In the genomic region with DNA sequence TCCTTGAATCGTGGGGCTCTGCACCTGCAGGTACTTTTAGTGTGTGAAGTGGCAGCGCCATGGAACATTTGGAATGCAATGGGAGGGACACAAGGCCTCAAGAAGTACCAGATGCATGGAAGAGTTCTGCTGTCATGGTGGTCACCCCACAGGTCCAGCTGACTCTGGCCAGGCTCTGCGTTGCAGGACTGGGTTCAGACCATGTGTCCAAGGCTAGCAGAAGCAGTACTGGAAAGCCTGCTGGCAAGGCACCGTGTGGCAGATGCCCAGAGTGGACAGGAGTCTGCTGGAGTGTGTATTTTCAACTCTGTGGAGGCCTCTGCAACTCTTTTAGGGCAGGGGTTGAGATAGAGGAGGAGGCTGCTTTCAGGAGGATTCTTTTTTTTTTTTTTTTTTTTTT, we compare ENCODE assay signal across 18 cellular contexts. TPM values are rescaled to one million over a fixed set of nuclear protein-coding genes. Genes with fewer than 3 reads are reported as not detected.
DNase-seq lines count a peak whose midpoint lies in the region; ATAC-seq, FAIRE-seq and TF ChIP-seq lines count a peak whose summit lies in the region.
"Had no signal": no experiment of that assay in that cellular context is flagged by ENCODE, and none has a peak within 500 bp of the region (broad histone marks: within the 10 kb centered on the region; RNA-seq: fewer than 3 reads in every experiment).

No MANE protein-coding gene starts in this region.

- in situ Hi-C loops in HepG2 (cut with HindIII; ENCODE audit: extremely low pct_ligation_motif_present, low pct_unique_long_range_greater_than_20kb), result no loop called here

- H3K9me3 Mint-ChIP-seq in brain, result peaks cover 0 to 4% (median 0%) of the 10 kb centered on the region in 5 experiments
- H3K9me3 Mint-ChIP-seq: CD14-positive monocyte had no signal

- no peak for ATAC-seq in HepG2
- no peak for ATAC-seq in left ventricle myocardium superior
- ATAC-seq: GM12878 had no signal

- H3K4me2 ChIP-seq in HepG2 (ENCODE audit: low read depth, low read length), result peak overlapping the region; percentile 93

- FAIRE-seq in HepG2 (lab: Jason Lieb, UNC) (no peak), frontal cortex (lab: Jason Lieb, UNC) (no peak)
- FAIRE-seq: A204.1, GM12878 had no signal

- no peak overlapping the region for H3K9ac ChIP-seq in HepG2 (ENCODE audit: insufficient read depth, low read depth, low read length)

- CTCF ChIA-PET in HepG2 (lab: Yijun Ruan, JAX; ENCODE audit: low intra/inter-chr PET ratio, low total read pairs), result no interaction called here

- H3K4me3 ChIP-seq in HepG2 (replicated peaks in 1 of 3; ENCODE audit: insufficient read depth in 1 of 3, low read depth in 2 of 3, low read length in 3 of 3), result peak overlapping the region in 1 of 3 experiments; percentile 32; a peak in 2 of 6 replicates
- H3K4me3 ChIP-seq: GM12878, HAP-1 had no signal

- 0 out of 4 replicates have a peak, but pooled peaks of 1 of the 2 experiments have one; percentile 19 for TF ChIP-seq POLR2A in HepG2 (IDR thresholded peaks at IDR 0.05; ENCODE audit: insufficient read depth in 1 of 2, low read depth in 2 of 2, low read length in 2 of 2)

- no peaks in the 10 kb centered on the region for H3K9me3 ChIP-seq in HepG2 (ENCODE audit: low read length)
- H3K9me3 ChIP-seq: BE2C, HAP-1 had no signal

- intact Hi-C loops in HepG2 (cut with micrococcal nuclease; ENCODE audit: unreplicated experiment), result no loop called here
- intact Hi-C loops in left ventricle myocardium superior (cut with micrococcal nuclease), result no loop called here

- H3K27me3 ChIP-seq in HepG2 (ENCODE audit: control insufficient read depth in 1 of 2, insufficient read depth in 2 of 2, low read length in 2 of 2), result no peaks in the 10 kb centered on the region
- H3K27me3 ChIP-seq: BE2C had no signal

- no peak overlapping the region for H3K4me3 Mint-ChIP-seq in brain
- H3K4me3 Mint-ChIP-seq: CD14-positive monocyte; CD4-positive, alpha-beta memory T cell had no signal

- H3K36me3 ChIP-seq in HepG2 (replicated peaks in 1 of 2; ENCODE audit: control insufficient read depth in 1 of 2, insufficient read depth in 2 of 2, low read length in 2 of 2), result peaks cover 5 to 29% of the 10 kb centered on the region in 2 experiments
- H3K36me3 ChIP-seq: BE2C, HAP-1 had no signal

- peaks cover 69% of the 10 kb centered on the region for H3K4me1 ChIP-seq in HepG2 (ENCODE audit: insufficient read depth, low read length)

- peaks cover 4% of the 10 kb centered on the region; the same call in 1 of the 2 replicates for H4K20me1 ChIP-seq in HepG2 (ENCODE audit: insufficient read depth, low read length)

- H3K27ac ChIP-seq in HepG2 (ENCODE audit: extremely low read length, insufficient read depth, low read length), result no peak overlapping the region

- TF ChIP-seq RAD21 in HepG2 (CRISPR knock-in tag; IDR thresholded peaks at IDR 0.05), result no peak

- no peak for TF ChIP-seq CTCF in brain (conservative IDR thresholded peaks at IDR 0.05)
- no peak for TF ChIP-seq CTCF in HepG2 (CRISPR knock-in tag; IDR thresholded peaks at IDR 0.05)

- peaks cover 42% of the 10 kb centered on the region for H3K79me2 ChIP-seq in HepG2 (ENCODE audit: insufficient read depth, low read length)

- BruUV-seq in HepG2 (replicated peaks; lab: Mats Ljungman, UMichigan), result no TSS peak

- H2AFZ ChIP-seq in HepG2 (ENCODE audit: low read length), result no peak overlapping the region

- peak overlapping the region in 3 of 5 experiments; percentile 90 to 98 (median 97) for H3K27ac Mint-ChIP-seq in brain
- H3K27ac Mint-ChIP-seq: CD4-positive, alpha-beta memory T cell had no signal

- no peaks in the 10 kb centered on the region for H3K36me3 Mint-ChIP-seq in brain
- H3K36me3 Mint-ChIP-seq: CD4-positive, alpha-beta memory T cell had no signal

- peaks cover 9% of the 10 kb centered on the region for H3K27me3 Mint-ChIP-seq in brain

- POLR2A ChIA-PET in HepG2 (lab: Yijun Ruan, JAX), result interaction anchor here (1.1 to 2.5 kb wide), 2 partner anchors 93 to 131 kb away, joined by 3 to 12 read pairs; a partner anchor contains a TSS

- WGBS in HepG2 (ENCODE audit: low lambda C conversion rate), result 96% methylated on average over 4 of the region's 4 CpGs

- no peak for TF ChIP-seq EP300 in HepG2 (IDR thresholded peaks at IDR 0.05; ENCODE audit: low read depth in 2 of 2, low read length in 2 of 2)
- TF ChIP-seq EP300 in HepG2 (CRISPR knock-in tag; IDR thresholded peaks at IDR 0.05; ENCODE audit: borderline replicate concordance), result no peak

- peaks cover 46% of the 10 kb centered on the region for H3K4me1 Mint-ChIP-seq in brain
- H3K4me1 Mint-ChIP-seq: CD4-positive, alpha-beta memory T cell had no signal

- DNase-seq in HepG2 (ENCODE audit: low spot score), result no peak
- peak; percentile 59 for DNase-seq in myocyte (ENCODE audit: low read depth)
- no peak for DNase-seq in frontal cortex (ENCODE audit: low spot score in 2 of 2)
- DNase-seq in left ventricle myocardium superior, result no peak
- no peak for DNase-seq in NCI-H1417 treated with DMSO at 0.1 percent for 48 hours (lab: John Stamatoyannopoulos, UW)
- DNase-seq: ACHN; BE2C; CD4-positive, alpha-beta memory T cell; DMS79 treated with DMSO at 0.1 percent for 48 hours; GF-D8; GOT3 had no signal

TF ChIP-seq in HepG2, 621 proteins besides CTCF, POLR2A, EP300 and RAD21 (continues in another document):
- TF ChIP-seq ZNF296 (CRISPR knock-in tag; conservative IDR thresholded peaks at IDR 0.05), result no peak

RNA-seq across cellular contexts. Expression of a gene that starts 2.1 kb away (rescaled TPM):
- polyA plus RNA-seq in brain (ENCODE audit: insufficient read depth, low read depth, low replicate concordance) (12.4 TPM), HepG2 (2011; rRNA removed) (154 and 170 TPM in 2 replicates)
- total RNA-seq in HepG2 (2016; rRNA removed; fragmentation: Illumina TruSeq; extraction: Trizol) (87.3 and 118 TPM in 2 replicates), myocyte (6.4 and 17.5 TPM in 2 replicates), frontal cortex (4.9 TPM), left ventricle myocardium superior (0.59 TPM)
- total RNA-seq in HepG2 (2016; cell fraction: cytosol; rRNA removed; fragmentation: Illumina TruSeq; extraction: Trizol; ENCODE audit: low read depth), result 26.7 and 31.6 TPM in 2 replicates
- total RNA-seq in HepG2 (2016; cell fraction: insoluble cytoplasmic fraction; rRNA removed; fragmentation: Illumina TruSeq; extraction: Trizol), result 88.1 and 122 TPM in 2 replicates
- total RNA-seq in HepG2 (2016; cell fraction: membrane; rRNA removed; fragmentation: Illumina TruSeq; extraction: Trizol), result 58.6 and 66.6 TPM in 2 replicates
- total RNA-seq in HepG2 (2016; cell fraction: nucleus; rRNA removed; fragmentation: Illumina TruSeq; extraction: Trizol), result 44.6 and 56.3 TPM in 2 replicates
- 162 and 171 TPM in 2 replicates for polyA plus RNA-seq in HepG2 (2011; cell fraction: cytosol; rRNA removed)
- polyA plus RNA-seq in HepG2 (2011; cell fraction: nucleus; rRNA removed), result 53.1 and 70.6 TPM in 2 replicates
- 126 and 138 TPM in 2 replicates for polyA plus RNA-seq in HepG2 (2012)
- polyA plus RNA-seq in HepG2 (2016; cell fraction: cytosol; fragmentation: Illumina TruSeq; extraction: Trizol; ENCODE audit: low read depth), result 27.0 and 31.1 TPM in 2 replicates
- polyA plus RNA-seq in HepG2 (2016; cell fraction: insoluble cytoplasmic fraction; fragmentation: Illumina TruSeq; extraction: Trizol; ENCODE audit: low read depth), result 141 and 149 TPM in 2 replicates
- polyA plus RNA-seq in HepG2 (2016; cell fraction: membrane; fragmentation: Illumina TruSeq; extraction: Trizol; ENCODE audit: low read depth), result 56.2 and 67.0 TPM in 2 replicates
- polyA plus RNA-seq in HepG2 (2016; cell fraction: nucleus; fragmentation: Illumina TruSeq; extraction: Trizol; ENCODE audit: insufficient read depth, low read depth), result 75.2 and 77.3 TPM in 2 replicates
- polyA minus RNA-seq in HepG2 (2011; rRNA and poly(A)+ RNA removed; ENCODE audit: low replicate concordance), result 19.4 and 304 TPM in 2 replicates
- polyA minus RNA-seq in HepG2 (2011; cell fraction: cytosol; rRNA and poly(A)+ RNA removed), result 55.4 and 68.2 TPM in 2 replicates
- polyA minus RNA-seq in HepG2 (2011; cell fraction: nucleus; rRNA and poly(A)+ RNA removed), result 58.6 and 76.2 TPM in 2 replicates
- polyA plus RNA-seq in myocyte (2012), result 26.1 TPM

RNA-seq across cellular contexts. Expression of a gene that starts 39.2 kb away (rescaled TPM):
- 64.1 TPM for polyA plus RNA-seq in brain (ENCODE audit: insufficient read depth, low read depth, low replicate concordance)
- total RNA-seq in HepG2 (2016; rRNA removed; fragmentation: Illumina TruSeq; extraction: Trizol), result not detected in 2 replicates
- not detected in 2 replicates for total RNA-seq in HepG2 (2016; cell fraction: cytosol; rRNA removed; fragmentation: Illumina TruSeq; extraction: Trizol; ENCODE audit: low read depth)
- not detected in 2 replicates for total RNA-seq in HepG2 (2016; cell fraction: insoluble cytoplasmic fraction; rRNA removed; fragmentation: Illumina TruSeq; extraction: Trizol)
- not detected in 2 replicates for total RNA-seq in HepG2 (2016; cell fraction: membrane; rRNA removed; fragmentation: Illumina TruSeq; extraction: Trizol)
- total RNA-seq in HepG2 (2016; cell fraction: nucleus; rRNA removed; fragmentation: Illumina TruSeq; extraction: Trizol), result not detected in 2 replicates
- 0.01 TPM in 1 of 2 replicates, not detected in the other for polyA plus RNA-seq in HepG2 (2011; rRNA removed)
- polyA plus RNA-seq in HepG2 (2011; cell fraction: cytosol; rRNA removed), result 0.03 TPM in 1 of 2 replicates, not detected in the other
- polyA plus RNA-seq in HepG2 (2011; cell fraction: nucleus; rRNA removed), result 0.26 and 0.52 TPM in 2 replicates
- 0.38 TPM in 1 of 2 replicates, not detected in the other for polyA plus RNA-seq in HepG2 (2012)
- not detected in 2 replicates for polyA plus RNA-seq in HepG2 (2016; cell fraction: cytosol; fragmentation: Illumina TruSeq; extraction: Trizol; ENCODE audit: low read depth)
- not detected in 2 replicates for polyA plus RNA-seq in HepG2 (2016; cell fraction: insoluble cytoplasmic fraction; fragmentation: Illumina TruSeq; extraction: Trizol; ENCODE audit: low read depth)
- not detected in 2 replicates for polyA plus RNA-seq in HepG2 (2016; cell fraction: membrane; fragmentation: Illumina TruSeq; extraction: Trizol; ENCODE audit: low read depth)
- not detected in 2 replicates for polyA plus RNA-seq in HepG2 (2016; cell fraction: nucleus; fragmentation: Illumina TruSeq; extraction: Trizol; ENCODE audit: insufficient read depth, low read depth)
- not detected in 2 replicates for polyA minus RNA-seq in HepG2 (2011; rRNA and poly(A)+ RNA removed; ENCODE audit: low replicate concordance)
- not detected in 2 replicates for polyA minus RNA-seq in HepG2 (2011; cell fraction: cytosol; rRNA and poly(A)+ RNA removed)
- not detected in 2 replicates for polyA minus RNA-seq in HepG2 (2011; cell fraction: nucleus; rRNA and poly(A)+ RNA removed)
- total RNA-seq in myocyte, result 0.16 and 0.57 TPM in 2 replicates
- polyA plus RNA-seq in myocyte (2012), result 0.78 TPM
- 45.2 TPM for total RNA-seq in frontal cortex
- total RNA-seq in left ventricle myocardium superior, result not detected
- total RNA-seq: Calu3; CD4-positive, alpha-beta memory T cell; GM12878; HT-29 had no signal

Comparison
In these comparisons a context has a peak if more than half of its experiments do, and no peak if none do; other contexts are left out.
1. RNA of a gene that starts 39.2 kb away (total RNA-seq): 45.2 TPM in frontal cortex (single experiment); 0.16 to 0.57 TPM in myocyte, not detected in left ventricle myocardium superior (single experiment) and not detected in HepG2; every median in the first group is over 10 times any median in the second.